In the genomic region with DNA sequence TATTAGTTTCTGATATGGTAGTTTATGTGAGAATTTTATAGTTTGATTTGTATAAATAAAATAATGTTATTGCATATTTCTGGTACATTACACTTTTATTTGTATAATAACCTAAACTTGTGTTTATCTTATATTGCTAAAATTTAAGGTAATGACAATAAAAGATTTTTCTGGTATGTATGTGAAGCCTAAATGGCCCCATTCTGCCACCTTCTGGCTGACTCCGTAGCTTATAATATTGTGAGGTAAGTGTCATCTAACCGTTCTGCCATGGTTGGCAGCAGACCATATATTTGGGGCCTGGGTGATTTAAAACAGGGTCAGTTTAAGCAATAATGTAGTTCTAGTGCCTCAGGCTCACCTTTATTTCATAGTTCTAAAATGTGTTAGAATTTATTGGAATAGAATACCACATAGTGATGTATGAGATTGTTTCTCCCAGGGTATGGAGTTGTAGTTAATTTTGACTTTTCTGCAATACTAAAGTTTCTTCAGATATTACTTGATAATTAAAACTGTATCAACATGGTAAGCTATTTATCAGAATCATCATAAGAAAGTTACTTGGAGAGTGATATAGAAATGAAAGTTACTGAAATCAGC, we compare ENCODE assay signal across 8 cellular contexts. TPM values are rescaled to one million over a fixed set of nuclear protein-coding genes. Genes with fewer than 3 reads are reported as not detected.
A peak's percentile ranks its signal among the peaks of the same experiment; 100 is the strongest.
DNase-seq lines count a peak whose midpoint lies in the region; ATAC-seq and TF ChIP-seq lines count a peak whose summit lies in the region.

No MANE protein-coding gene starts in this region.

- 28 to 39% methylated on average over 2 of the region's 2 CpGs for WGBS in testis, 2 donors

- H3K4me3 ChIP-seq in HCT116 (replicated peaks in 1 of 2; ENCODE audit: low read depth in 1 of 2, low read length in 2 of 2): no peak overlapping the region
- H3K4me3 ChIP-seq in WERI-Rb-1 (ENCODE audit: low read depth, low read length): no peak overlapping the region
- H3K4me3 ChIP-seq in testis: no peak overlapping the region

- no peak for TF ChIP-seq POLR2A in HCT116 (IDR thresholded peaks at IDR 0.05; ENCODE audit: borderline replicate concordance, extremely low read depth, insufficient read depth, insufficient read length)
- TF ChIP-seq POLR2A in testis (IDR thresholded peaks at IDR 0.05): no peak

- CTCF ChIA-PET in HCT116 (lab: Charles Lee): interaction anchor here (0.7 to 2.8 kb wide), 6 partner anchors 9 to 218 kb away, joined by 3 to 23 read pairs (median 4); no protein-coding TSS in a partner anchor

- no peaks in the 10 kb centered on the region for H3K36me3 ChIP-seq in HCT116 (ENCODE audit: control insufficient read depth in 1 of 2, insufficient read depth in 2 of 2, low read length in 2 of 2)
- no peaks in the 10 kb centered on the region for H3K36me3 ChIP-seq in WERI-Rb-1
- no peaks in the 10 kb centered on the region for H3K36me3 ChIP-seq in testis (ENCODE audit: low read depth, missing control alignments)

- in situ Hi-C loops in G401 (cut with HindIII; ENCODE audit: low sequenced_read_pairs): no loop called here

- peak; percentile 87 for TF ChIP-seq RAD21 in HCT116 (IDR thresholded peaks at IDR 0.05; ENCODE audit: low read depth)

- H3K4me1 ChIP-seq in HCT116 (ENCODE audit: control insufficient read depth in 1 of 2, insufficient read depth in 2 of 2, low read length in 2 of 2) (peaks cover 0 to 3% of the 10 kb centered on the region in 2 experiments; a peak in 1 of 4 replicates), testis (no peaks in the 10 kb centered on the region)

- TF ChIP-seq CTCF in HCT116 (IDR thresholded peaks at IDR 0.05 in 2 of 3, conservative IDR thresholded peaks at IDR 0.05 in 1 of 3; ENCODE audit: borderline replicate concordance in 1 of 3, insufficient read depth in 1 of 3, low read depth in 2 of 3, low read length in 2 of 3): peak; percentile 61 to 82 (median 78)
- peak; percentile 49 for TF ChIP-seq CTCF in WERI-Rb-1 (IDR thresholded peaks at IDR 0.05; ENCODE audit: low read depth, low read length)
- peak; percentile 9 to 47 (median 44) for TF ChIP-seq CTCF in testis (IDR thresholded peaks at IDR 0.05)

- BruUV-seq in HCT116 (replicated peaks; lab: Mats Ljungman, UMichigan): no TSS peak

- no peaks in the 10 kb centered on the region for H3K9me2 ChIP-seq in HCT116 (ENCODE audit: insufficient read depth)

- H3K27me3 ChIP-seq in HCT116 (ENCODE audit: insufficient read depth, low read length): no peaks in the 10 kb centered on the region
- H3K27me3 ChIP-seq in WERI-Rb-1 (ENCODE audit: insufficient read depth, low read depth, severe bottlenecking): no peaks in the 10 kb centered on the region
- H3K27me3 ChIP-seq in testis: no peaks in the 10 kb centered on the region

- H3K27ac ChIP-seq in HCT116 (ENCODE audit: low read depth, low read length) (no peak overlapping the region), WERI-Rb-1 (no peak overlapping the region), testis (no peak overlapping the region)

- POLR2A ChIA-PET in HCT116 (lab: Charles Lee): no interaction called here

- peak; percentile 80 for ATAC-seq in HCT116
- ATAC-seq in GM21526 (IDR thresholded peaks at IDR 0.05; ENCODE audit: low FRiP score, unreplicated experiment): no peak

- H3K9me3 ChIP-seq in HCT116 (ENCODE audit: control insufficient read depth in 1 of 2, insufficient read depth in 1 of 2, low read depth in 1 of 2, low read length in 2 of 2): no peaks in the 10 kb centered on the region
- H3K9me3 ChIP-seq in WERI-Rb-1 (ENCODE audit: severe bottlenecking): no peaks in the 10 kb centered on the region
- no peaks in the 10 kb centered on the region for H3K9me3 ChIP-seq in testis

- no peak overlapping the region for H3K9ac ChIP-seq in HCT116 (ENCODE audit: low read length)

- peak; percentile 72 for DNase-seq in G401 (ENCODE audit: low spot score)
- no peak for DNase-seq in HCT116 (ENCODE audit: low read depth, low spot score)
- DNase-seq in NCI-H1694 treated with DMSO at 0.1 percent for 48 hours (lab: John Stamatoyannopoulos, UW): peak; percentile 45
- DNase-seq in WERI-Rb-1: peak; percentile 41
- DNase-seq in dedifferentiated amniotic fluid mesenchymal stem cell (ENCODE audit: extremely low spot score): peak; percentile 70
- DNase-seq in middle frontal gyrus (ENCODE audit: extremely low spot score, low spot score): peak; percentile 65
- DNase-seq in testis: peak; percentile 79

- no peaks in the 10 kb centered on the region for H4K20me1 ChIP-seq in HCT116 (ENCODE audit: insufficient read depth)

- intact Hi-C loops in HCT116 (cut with micrococcal nuclease): loop anchor here (1.0 kb wide), 2 partner anchors 192 to 218 kb away; no protein-coding TSS in a partner anchor
- intact Hi-C loops in testis (cut with DNase I; ENCODE audit: low total_unique reads): loop anchor here (10.0 kb wide), 1 partner anchor 188 kb away; no protein-coding TSS in a partner anchor

- no peak overlapping the region for H3K4me2 ChIP-seq in HCT116 (ENCODE audit: low read length)

- no peak overlapping the region for H2AFZ ChIP-seq in HCT116 (ENCODE audit: low read depth, low read length, poor library complexity, severe bottlenecking)

- no peaks in the 10 kb centered on the region for H3K79me2 ChIP-seq in HCT116 (ENCODE audit: insufficient read depth, low read length)

- RAD21 ChIA-PET in HCT116 (lab: Charles Lee; ENCODE audit: low non-redundant PET in 1 of 2, low total read pairs in 2 of 2, uncharacterized antibody in 2 of 2, unreplicated experiment in 2 of 2): interaction anchor here (0.9 to 1.0 kb wide), 2 partner anchors 190 to 191 kb away, joined by 3 to 6 read pairs; no protein-coding TSS in a partner anchor

TF ChIP-seq in HCT116, 20 proteins besides CTCF, POLR2A, EP300 and RAD21 (continues in another document):
- TF ChIP-seq SIN3A (IDR thresholded peaks at IDR 0.05; ENCODE audit: low read depth) (no peak), ZNF274 (IDR thresholded peaks at IDR 0.05; ENCODE audit: low read depth, low read length) (no peak), ZBTB33 (IDR thresholded peaks at IDR 0.05; ENCODE audit: extremely low read depth, insufficient replicate concordance, low read length) (no peak), CBX3 (IDR thresholded peaks at IDR 0.05; ENCODE audit: low read depth) (no peak), EZH2 (IDR thresholded peaks at IDR 0.05) (no peak), CEBPB (IDR thresholded peaks at IDR 0.05; ENCODE audit: low read depth) (no peak; the same call in 1 of the 2 replicates), ZFX (IDR thresholded peaks at IDR 0.05) (no peak), EZH2phosphoT487 (IDR thresholded peaks at IDR 0.05; ENCODE audit: borderline replicate concordance) (no peak), REST (IDR thresholded peaks at IDR 0.05; ENCODE audit: low read depth) (no peak), FOSL1 (IDR thresholded peaks at IDR 0.05; ENCODE audit: low read depth) (no peak), ELF1 (IDR thresholded peaks at IDR 0.05; ENCODE audit: borderline replicate concordance, low read depth) (no peak), TCF7L2 (IDR thresholded peaks at IDR 0.05; ENCODE audit: borderline replicate concordance, extremely low read depth, insufficient read depth, insufficient read length) (no peak)
- TF ChIP-seq, protein P1, sequence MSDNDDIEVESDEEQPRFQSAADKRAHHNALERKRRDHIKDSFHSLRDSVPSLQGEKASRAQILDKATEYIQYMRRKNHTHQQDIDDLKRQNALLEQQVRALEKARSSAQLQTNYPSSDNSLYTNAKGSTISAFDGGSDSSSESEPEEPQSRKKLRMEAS (IDR thresholded peaks at IDR 0.05): no peak

RNA-seq across cellular contexts. Expression of gene PRKACB, which starts 21.2 kb away (rescaled TPM):
- total RNA-seq in G401 (2014; rRNA removed; shearing (Covaris generic)): 7.5 and 15.5 TPM in 2 replicates
- 135 TPM for total RNA-seq in HCT116 (2021; ENCODE audit: unreplicated experiment)
- polyA plus RNA-seq in HCT116 (2012): 16.6 and 32.8 TPM in 2 replicates
- 10 to 100 TPM; 21.1 to 26.7 TPM for total RNA-seq in testis
- polyA plus RNA-seq in testis (ENCODE audit: insufficient read depth, low read depth, low replicate concordance): 10.4 TPM
